16 cellular contexts compared by ENCODE assay signal in genomic region chr15:42804739-42805138, GRCh38.
DNase-seq lines count a peak whose midpoint lies in the region; ATAC-seq, FAIRE-seq and TF ChIP-seq lines count a peak whose summit lies in the region.
"Had no signal": no experiment of that assay in that cellular context is flagged by ENCODE, and none has a peak within 500 bp of the region (broad histone marks: within the 10 kb centered on the region; RNA-seq: fewer than 3 reads in every experiment).

No MANE protein-coding gene starts in this region.

- H3K36me3 ChIP-seq in K562 (ENCODE audit: control insufficient read depth, insufficient read depth, low read length) (0 out of 3 replicates have a peak, but pooled peaks cover 2% of the 10 kb centered on the region), spleen (peaks cover 0 to 85% (median 23%) of the 10 kb centered on the region in 6 donors)

- ATAC-seq in K562 (no peak), HG02870 (IDR thresholded peaks at IDR 0.05; ENCODE audit: unreplicated experiment) (no peak), GM21576 (IDR thresholded peaks at IDR 0.05; ENCODE audit: unreplicated experiment) (no peak)
- ATAC-seq: GM12878, HCT116, HepG2 had no signal

- H3K27ac ChIP-seq in K562 (ENCODE audit: extremely low read depth, low read depth, low read length) = no peak overlapping the region
- H3K27ac ChIP-seq in spleen = no peak overlapping the region
- H3K27ac ChIP-seq: 22Rv1, BLaER1 had no signal

- H3K9me3 Mint-ChIP-seq in type B pancreatic cell = no peaks in the 10 kb centered on the region

- H3K9me1 ChIP-seq in K562 (ENCODE audit: control insufficient read depth, insufficient read depth, low read length) = no peaks in the 10 kb centered on the region

- H4K20me1 ChIP-seq in K562 (replicated peaks; ENCODE audit: control insufficient read depth, insufficient read depth, low read length) = no peaks in the 10 kb centered on the region
- H4K20me1 ChIP-seq: BLaER1 had no signal

- CTCF ChIA-PET in K562 (lab: Yijun Ruan, JAX; ENCODE audit: low intra/inter-chr PET ratio) = no interaction called here

- TF ChIP-seq CTCF in K562 (IDR thresholded peaks at IDR 0.05 in 2 of 3, conservative IDR thresholded peaks at IDR 0.05 in 1 of 3; ENCODE audit: insufficient read depth in 2 of 3, low read depth in 1 of 3, low read length in 3 of 3) (no peak), spleen (IDR thresholded peaks at IDR 0.05 in 8 of 11, conservative IDR thresholded peaks at IDR 0.05 in 3 of 11) (no peak), type B pancreatic cell (conservative IDR thresholded peaks at IDR 0.05) (no peak)

- WGBS in K562 (ENCODE audit: insufficient coverage, low coverage, missing lambda C conversion rate) = 13% methylated on average over 3 of the region's 3 CpGs
- 77 to 89% (median 78%) methylated on average over 3 of the region's 3 CpGs for WGBS in spleen, 5 donors

- H3K27ac Mint-ChIP-seq in type B pancreatic cell = no peak overlapping the region

- no peaks in the 10 kb centered on the region for H3K4me1 Mint-ChIP-seq in type B pancreatic cell (ENCODE audit: unreplicated experiment)

- intact Hi-C loops in K562 (cut with micrococcal nuclease) (no loop called here), spleen (cut with DNase I; ENCODE audit: low total_unique reads) (no loop called here)

- POLR2A ChIA-PET in K562 (lab: Yijun Ruan, JAX) = interaction anchor here (0.5 kb wide), 1 partner anchor 74 kb away, joined by 4 read pairs; no protein-coding TSS in a partner anchor

- H3K79me2 ChIP-seq in K562 (ENCODE audit: control insufficient read depth, insufficient read depth, low read length) = no peaks in the 10 kb centered on the region

- H3K9me3 ChIP-seq in K562 (replicated peaks; ENCODE audit: control insufficient read depth, insufficient read depth, low read depth, low read length) (no peaks in the 10 kb centered on the region), spleen (no peaks in the 10 kb centered on the region)
- H3K9me3 ChIP-seq: BLaER1 had no signal

- TF ChIP-seq EP300 in K562 (IDR thresholded peaks at IDR 0.05; ENCODE audit: low read length) = no peak

- peaks cover 0 to 4% of the 10 kb centered on the region in 2 experiments; a peak in 1 of 5 replicates for H3K4me1 ChIP-seq in K562 (replicated peaks in 1 of 2; ENCODE audit: control insufficient read depth in 2 of 2, insufficient read depth in 2 of 2, low read length in 2 of 2)
- H3K4me1 ChIP-seq in spleen = no peaks in the 10 kb centered on the region
- H3K4me1 ChIP-seq: BLaER1 had no signal

- H2AFZ ChIP-seq in K562 (ENCODE audit: low read depth, low read length) = no peak overlapping the region

- no peaks in the 10 kb centered on the region for H3K27me3 Mint-ChIP-seq in type B pancreatic cell

- no peak for TF ChIP-seq RAD21 in K562 (CRISPR knock-in tag; conservative IDR thresholded peaks at IDR 0.05 in 1 of 2, IDR thresholded peaks at IDR 0.05 in 1 of 2)

- no TSS peak for BruUV-seq in K562 (replicated peaks; lab: Mats Ljungman, UMichigan)

- H3K4me2 ChIP-seq in K562 (ENCODE audit: insufficient read depth, low read length) = no peak overlapping the region
- H3K4me2 ChIP-seq: BLaER1 had no signal

- in situ Hi-C loops in K562 (cut with MboI) = no loop called here

- no peak for TF ChIP-seq POLR2A in K562 (conservative IDR thresholded peaks at IDR 0.05)
- TF ChIP-seq POLR2A in spleen (IDR thresholded peaks at IDR 0.05) = no peak

- no peak overlapping the region for H3K9ac ChIP-seq in K562 (ENCODE audit: insufficient read depth in 1 of 2, low read depth in 2 of 2, low read length in 2 of 2)
- H3K9ac ChIP-seq: BLaER1 had no signal

- peaks cover 20% of the 10 kb centered on the region for H3K36me3 Mint-ChIP-seq in type B pancreatic cell

- H3K4me3 ChIP-seq in K562 (no peak overlapping the region), spleen (no peak overlapping the region)
- H3K4me3 ChIP-seq: BLaER1, GM12878 had no signal

- no peak overlapping the region for H3K4me3 Mint-ChIP-seq in type B pancreatic cell

- FAIRE-seq in K562 (lab: Jason Lieb, UNC) = no peak
- FAIRE-seq: GM12878, GM18507, HepG2, HTR-8/SVneo had no signal

- no peaks in the 10 kb centered on the region for H3K27me3 ChIP-seq in K562 (ENCODE audit: control insufficient read depth in 2 of 2, insufficient read depth in 2 of 2, low read length in 2 of 2)
- H3K27me3 ChIP-seq in spleen (replicated peaks in 1 of 7) = no peaks in the 10 kb centered on the region
- H3K27me3 ChIP-seq: BLaER1 had no signal

- peak; percentile 4 for DNase-seq in EH (ENCODE audit: low read depth)
- peak; percentile 51 for DNase-seq in NCI-H82 (lab: John Stamatoyannopoulos, UW)
- DNase-seq in K562 (ENCODE audit: extremely low read depth in 1 of 4, low spot score in 3 of 4) = no peak
- DNase-seq in myocyte (ENCODE audit: low read depth) = peak; percentile 41
- no peak for DNase-seq in spleen
- DNase-seq in type B pancreatic cell (ENCODE audit: extremely low spot score, unreplicated experiment) = no peak
- DNase-seq: AML-193 had no signal

TF ChIP-seq in K562, 482 proteins besides CTCF, POLR2A, EP300 and RAD21:
- TF ChIP-seq CBFA2T3 (IDR thresholded peaks at IDR 0.05) (no peak), MEIS2 (IDR thresholded peaks at IDR 0.05; ENCODE audit: partially characterized antibody) (peak; percentile 55), MECOM (CRISPR knock-in tag; IDR thresholded peaks at IDR 0.05) (no peak), PBX2 (CRISPR knock-in tag; IDR thresholded peaks at IDR 0.05; ENCODE audit: low read depth) (no peak), PBX2 (tag; conservative IDR thresholded peaks at IDR 0.05; ENCODE audit: low read depth) (peak; percentile 76), ZNF253 (CRISPR knock-in tag; conservative IDR thresholded peaks at IDR 0.05) (no peak)

Comparison
In these comparisons a context has a peak if more than half of its experiments do, and no peak if none do; other contexts are left out.
1. DNase-seq: peak in EH (single experiment), NCI-H82 (single experiment) and myocyte (single experiment); none in K562 (0 of 4), spleen (single experiment) and type B pancreatic cell (single experiment).